ENCODE assay signal across 8 cellular contexts in genomic region chr20:19934792-19935491, GRCh38.
DNase-seq lines count a peak whose midpoint lies in the region; ATAC-seq and TF ChIP-seq lines count a peak whose summit lies in the region.

No MANE protein-coding gene starts in this region.

- POLR2A ChIA-PET in HEK293T (lab: Yijun Ruan, JAX) = no interaction called here

- DNase-seq in DMS153 treated with DMSO at 0.1 percent for 48 hours (lab: John Stamatoyannopoulos, UW; ENCODE audit: unreplicated experiment) (peak; percentile 89), NCI-H2107 treated with DMSO at 0.1 percent for 48 hours (lab: John Stamatoyannopoulos, UW; ENCODE audit: unreplicated experiment) (peak; percentile 70), dermis blood vessel endothelial cell (peak; percentile 93), iPS-NIHi7 (ENCODE audit: extremely low spot score) (no peak), HEK293T (ENCODE audit: extremely low spot score) (no peak)

- ATAC-seq in HG02798 (IDR thresholded peaks at IDR 0.05; ENCODE audit: poor library complexity, unreplicated experiment) = no peak
- ATAC-seq in GM18909 (IDR thresholded peaks at IDR 0.05; ENCODE audit: poor library complexity, unreplicated experiment) = no peak

- CTCF ChIA-PET in HEK293T (lab: Yijun Ruan, JAX) = interaction anchor here (0.6 kb wide), 2 partner anchors 30 to 71 kb away, joined by 4 read pairs; no protein-coding TSS in a partner anchor

- no peaks in the 10 kb centered on the region for H3K27me3 ChIP-seq in muscle layer of duodenum (ENCODE audit: low read depth, low read length)

- H3K36me3 ChIP-seq in muscle layer of duodenum (ENCODE audit: control insufficient read depth in 1 of 2, insufficient read depth in 2 of 2, low read length in 2 of 2) = peaks cover 0 to 5% of the 10 kb centered on the region in 2 donors

- H3K27ac ChIP-seq in muscle layer of duodenum (ENCODE audit: low read length) = peak overlapping the region; percentile 77

- H3K4me1 ChIP-seq in muscle layer of duodenum (ENCODE audit: control insufficient read depth in 1 of 2, insufficient read depth in 2 of 2, low read length in 2 of 2) = peaks cover 10 to 28% of the 10 kb centered on the region in 2 donors

- peak overlapping the region; percentile 43 to 50 for H3K4me3 ChIP-seq in muscle layer of duodenum (ENCODE audit: low read depth in 1 of 2, low read length in 2 of 2)

- H3K9me3 ChIP-seq in muscle layer of duodenum (ENCODE audit: control insufficient read depth in 1 of 2, low read length in 2 of 2) = no peaks in the 10 kb centered on the region

TF ChIP-seq in HEK293T, 16 proteins besides CTCF, POLR2A, EP300 and RAD21:
- TF ChIP-seq BHLHE40 (IDR thresholded peaks at IDR 0.05; ENCODE audit: borderline replicate concordance) (no peak), FOXM1 (IDR thresholded peaks at IDR 0.05; ENCODE audit: borderline replicate concordance) (no peak), FOXA1 (IDR thresholded peaks at IDR 0.05) (no peak), HDGF (IDR thresholded peaks at IDR 0.05; ENCODE audit: borderline replicate concordance) (no peak), SUZ12 (IDR thresholded peaks at IDR 0.05) (no peak), L3MBTL2 (conservative IDR thresholded peaks at IDR 0.05) (no peak), ZNF384 (IDR thresholded peaks at IDR 0.05) (no peak), PKNOX1 (IDR thresholded peaks at IDR 0.05) (no peak), CTBP1 (IDR thresholded peaks at IDR 0.05; ENCODE audit: borderline replicate concordance) (no peak)

Comparison
In these comparisons a context has a peak if more than half of its experiments do, and no peak if none do; other contexts are left out.
1. DNase-seq: peak in DMS153 treated with DMSO at 0.1 percent for 48 hours (single experiment), NCI-H2107 treated with DMSO at 0.1 percent for 48 hours (single experiment) and dermis blood vessel endothelial cell (single experiment); none in iPS-NIHi7 (single experiment) and HEK293T (single experiment).